ENCODE assay signal across 21 cellular contexts in genomic region chr5:170283296-170283695, GRCh38. TPM values are rescaled to one million over a fixed set of nuclear protein-coding genes. Genes with fewer than 3 reads are reported as not detected.
DNase-seq lines count a peak whose midpoint lies in the region; ATAC-seq, FAIRE-seq and TF ChIP-seq lines count a peak whose summit lies in the region.
"Had no signal": no experiment of that assay in that cellular context is flagged by ENCODE, and none has a peak within 500 bp of the region (broad histone marks: within the 10 kb centered on the region; RNA-seq: fewer than 3 reads in every experiment).

No MANE protein-coding gene starts in this region.

- peaks cover 0 to 14% of the 10 kb centered on the region in 2 donors for H3K4me1 ChIP-seq in kidney (ENCODE audit: control insufficient read depth in 1 of 2, insufficient read depth in 1 of 2, low read depth in 1 of 2, low read length in 2 of 2)

- peak overlapping the region; percentile 20 for H3K4me3 Mint-ChIP-seq in activated T-cell treated with anti-CD3 and anti-CD28 coated beads, Interleukin-2, amount 50 U/mL, for 24 hours
- peak overlapping the region; percentile 70 for H3K4me3 Mint-ChIP-seq in T-helper 17 cell
- H3K4me3 Mint-ChIP-seq in central memory CD8-positive, alpha-beta T cell: peak overlapping the region; percentile 63
- no peak overlapping the region for H3K4me3 Mint-ChIP-seq in stimulated activated naive B cell treated with anti-CD40 and anti-IgM and Interleukin-4, amounts not matched to agents 10 μg/mL and 1 μg/mL and 100 μg/mL, for 72 hours
- H3K4me3 Mint-ChIP-seq: brain had no signal

- FAIRE-seq in kidney (lab: Jason Lieb, UNC): no peak

- ATAC-seq in T-helper 17 cell (no peak), HG03354 (IDR thresholded peaks at IDR 0.05; ENCODE audit: poor library complexity, severe bottlenecking, unreplicated experiment) (no peak)
- no peak for ATAC-seq in central memory CD8-positive, alpha-beta T cell (replicated peaks; ENCODE audit: extremely low read depth, poor library complexity, severe bottlenecking)
- ATAC-seq in stimulated activated naive B cell treated with anti-CD40 and anti-IgM and Interleukin-4, amounts not matched to agents 10 μg/mL and 1 μg/mL and 100 μg/mL, for 72 hours (replicated peaks): no peak

- peaks cover 92% of the 10 kb centered on the region for H3K36me3 Mint-ChIP-seq in activated T-cell treated with anti-CD3 and anti-CD28 coated beads, Interleukin-2, amount 50 U/mL, for 24 hours (ENCODE audit: low read depth)
- peaks cover 33% of the 10 kb centered on the region for H3K36me3 Mint-ChIP-seq in T-helper 17 cell (ENCODE audit: low read depth)
- peaks cover 80% of the 10 kb centered on the region for H3K36me3 Mint-ChIP-seq in central memory CD8-positive, alpha-beta T cell (ENCODE audit: insufficient read depth)
- peaks cover 26 to 50% of the 10 kb centered on the region in 2 donors for H3K36me3 Mint-ChIP-seq in stimulated activated naive B cell treated with anti-CD40 and anti-IgM and Interleukin-4, amounts not matched to agents 10 μg/mL and 1 μg/mL and 100 μg/mL, for 72 hours
- H3K36me3 Mint-ChIP-seq: brain had no signal

- no peak overlapping the region for H3K9ac ChIP-seq in kidney (ENCODE audit: low read length in 2 of 2)

- intact Hi-C loops in kidney (cut with DNase I): no loop called here

- DNase-seq in activated T-cell treated with anti-CD3 and anti-CD28 coated beads, Interleukin-2, amount 50 U/mL, for 24 hours: no peak
- DNase-seq in activated T-cell treated with anti-CD3 and anti-CD28 coated beads, Interleukin-2, amount 50 U/mL, for 48 hours: no peak
- DNase-seq in T-helper 17 cell (no peak), NCI-H2081 (lab: John Stamatoyannopoulos, UW) (no peak), kidney (no peak)
- DNase-seq in central memory CD8-positive, alpha-beta T cell (ENCODE audit: low spot score in 2 of 2): no peak
- DNase-seq in stimulated activated naive B cell treated with anti-CD40 and anti-IgM and Interleukin-4, amounts not matched to agents 10 μg/mL and 1 μg/mL and 100 μg/mL, for 72 hours: no peak
- DNase-seq: colonic mucosa; head of caudate nucleus; KBM-7; left ventricle myocardium inferior; NCI-H2029; NCI-H510A; RPMI8226; stimulated activated CD4-positive, alpha-beta T cell treated with anti-CD3 and anti-CD28 coated beads, Interleukin-4, amount 100 ng/mL, for 4 hours had no signal

- H3K4me1 Mint-ChIP-seq in activated T-cell treated with anti-CD3 and anti-CD28 coated beads, Interleukin-2, amount 50 U/mL, for 24 hours (ENCODE audit: low read depth): peaks cover 98% of the 10 kb centered on the region
- peaks cover 82% of the 10 kb centered on the region for H3K4me1 Mint-ChIP-seq in T-helper 17 cell
- peaks cover 100% of the 10 kb centered on the region for H3K4me1 Mint-ChIP-seq in central memory CD8-positive, alpha-beta T cell
- H3K4me1 Mint-ChIP-seq in stimulated activated naive B cell treated with anti-CD40 and anti-IgM and Interleukin-4, amounts not matched to agents 10 μg/mL and 1 μg/mL and 100 μg/mL, for 72 hours: peaks cover 25 to 32% of the 10 kb centered on the region in 2 donors

- no peaks in the 10 kb centered on the region for H3K9me3 ChIP-seq in T-helper 17 cell (ENCODE audit: control insufficient read depth, low read length, poor library complexity, severe bottlenecking)
- peaks cover 0 to 2% of the 10 kb centered on the region in 2 donors for H3K9me3 ChIP-seq in kidney (ENCODE audit: control insufficient read depth in 1 of 2, low read length in 2 of 2)
- H3K9me3 ChIP-seq: colonic mucosa had no signal

- no peak overlapping the region for H3K4me3 ChIP-seq in kidney (ENCODE audit: low read length in 2 of 2)
- H3K4me3 ChIP-seq: colonic mucosa, left ventricle myocardium inferior had no signal

- no peak for TF ChIP-seq CTCF in kidney (IDR thresholded peaks at IDR 0.05; ENCODE audit: borderline replicate concordance, extremely low read depth, insufficient read depth)

- peaks cover 6% of the 10 kb centered on the region for H3K9me3 Mint-ChIP-seq in activated T-cell treated with anti-CD3 and anti-CD28 coated beads, Interleukin-2, amount 50 U/mL, for 24 hours
- no peaks in the 10 kb centered on the region for H3K9me3 Mint-ChIP-seq in central memory CD8-positive, alpha-beta T cell
- peaks cover 10 to 12% of the 10 kb centered on the region in 2 donors for H3K9me3 Mint-ChIP-seq in stimulated activated naive B cell treated with anti-CD40 and anti-IgM and Interleukin-4, amounts not matched to agents 10 μg/mL and 1 μg/mL and 100 μg/mL, for 72 hours

- no peaks in the 10 kb centered on the region for H3K36me3 ChIP-seq in kidney (ENCODE audit: control insufficient read depth in 1 of 2, insufficient read depth in 2 of 2, low read length in 2 of 2)
- H3K36me3 ChIP-seq: colonic mucosa, left ventricle myocardium inferior had no signal

- no peaks in the 10 kb centered on the region for H3K27me3 Mint-ChIP-seq in activated T-cell treated with anti-CD3 and anti-CD28 coated beads, Interleukin-2, amount 50 U/mL, for 24 hours
- H3K27me3 Mint-ChIP-seq in T-helper 17 cell: no peaks in the 10 kb centered on the region
- no peaks in the 10 kb centered on the region for H3K27me3 Mint-ChIP-seq in central memory CD8-positive, alpha-beta T cell
- no peaks in the 10 kb centered on the region for H3K27me3 Mint-ChIP-seq in stimulated activated naive B cell treated with anti-CD40 and anti-IgM and Interleukin-4, amounts not matched to agents 10 μg/mL and 1 μg/mL and 100 μg/mL, for 72 hours

- no peak overlapping the region for H3K27ac ChIP-seq in kidney (ENCODE audit: low read depth in 2 of 2, low read length in 2 of 2)
- H3K27ac ChIP-seq: colonic mucosa, left ventricle myocardium inferior had no signal

- peak overlapping the region; percentile 97 for H3K27ac Mint-ChIP-seq in activated T-cell treated with anti-CD3 and anti-CD28 coated beads, Interleukin-2, amount 50 U/mL, for 24 hours
- peak overlapping the region; percentile 100 for H3K27ac Mint-ChIP-seq in T-helper 17 cell
- H3K27ac Mint-ChIP-seq in central memory CD8-positive, alpha-beta T cell (ENCODE audit: low read depth): peak overlapping the region; percentile 99
- peak overlapping the region; percentile 26 for H3K27ac Mint-ChIP-seq in stimulated activated naive B cell treated with anti-CD40 and anti-IgM and Interleukin-4, amounts not matched to agents 10 μg/mL and 1 μg/mL and 100 μg/mL, for 72 hours
- H3K27ac Mint-ChIP-seq: brain had no signal

RNA-seq across cellular contexts. Expression of gene LCP2, which starts 14.3 kb away (rescaled TPM):
- total RNA-seq in T-helper 17 cell (100 to 1,000 TPM; 304 to 333 TPM), kidney (48.8 TPM)
- 4.6 TPM for polyA plus RNA-seq in kidney (ENCODE audit: insufficient read depth, low read depth, low replicate concordance)
- total RNA-seq: Daoy, pulmonary artery endothelial cell had no signal
- polyA plus RNA-seq: AG04450 had no signal

RNA-seq across cellular contexts. Expression of gene C5orf58, which starts 50.5 kb away (rescaled TPM):
- total RNA-seq in T-helper 17 cell (not detected), kidney (not detected)
- not detected for polyA plus RNA-seq in kidney (ENCODE audit: insufficient read depth, low read depth, low replicate concordance)
- total RNA-seq: colonic mucosa, Daoy, pulmonary artery endothelial cell, temporal lobe had no signal
- polyA plus RNA-seq: AG04450 had no signal

Comparison
In these comparisons a context has a peak if more than half of its experiments do, and no peak if none do; other contexts are left out.
1. H3K27ac Mint-ChIP-seq: peak in every context shown above with its lines; median percentile 100 in T-helper 17 cell; 99 in central memory CD8-positive, alpha-beta T cell; 97 in activated T-cell treated with anti-CD3 and anti-CD28 coated beads, Interleukin-2, amount 50 U/mL, for 24 hours; 26 in stimulated activated naive B cell treated with anti-CD40 and anti-IgM and Interleukin-4, amounts not matched to agents 10 μg/mL and 1 μg/mL and 100 μg/mL, for 72 hours.
2. H3K4me3 Mint-ChIP-seq: peak in activated T-cell treated with anti-CD3 and anti-CD28 coated beads, Interleukin-2, amount 50 U/mL, for 24 hours (single experiment), T-helper 17 cell (single experiment) and central memory CD8-positive, alpha-beta T cell (single experiment); none in stimulated activated naive B cell treated with anti-CD40 and anti-IgM and Interleukin-4, amounts not matched to agents 10 μg/mL and 1 μg/mL and 100 μg/mL, for 72 hours (0 of 2).